Comparison of ENCODE assay signal across 11 cellular contexts in genomic region chr10:49176310-49177268, GRCh38. TPM values are rescaled to one million over a fixed set of nuclear protein-coding genes. Genes with fewer than 3 reads are reported as not detected.
DNase-seq lines count a peak whose midpoint lies in the region; ATAC-seq and TF ChIP-seq lines count a peak whose summit lies in the region.
"Had no signal": no experiment of that assay in that cellular context is flagged by ENCODE, and none has a peak within 500 bp of the region (broad histone marks: within the 10 kb centered on the region; RNA-seq: fewer than 3 reads in every experiment).

No MANE protein-coding gene starts in this region.

- TF ChIP-seq CTCF in GM06990 (IDR thresholded peaks at IDR 0.05; ENCODE audit: insufficient read depth, low read length, poor library complexity, severe bottlenecking) (peak; percentile 33), lung (IDR thresholded peaks at IDR 0.05; ENCODE audit: control extremely low read depth, extremely low read depth) (no peak)

- H3K4me3 ChIP-seq in GM06990 (replicated peaks; ENCODE audit: low read depth, low read length) (no peak overlapping the region), adipocyte (ENCODE audit: low read length) (peak overlapping the region; percentile 8), lung (no peak overlapping the region)

- WGBS in lung, 2 donors: 88 to 92% methylated on average over 19 of the region's 19 CpGs

- ATAC-seq in HG02588 (IDR thresholded peaks at IDR 0.05; ENCODE audit: unreplicated experiment) (peak; percentile 2), lung (ENCODE audit: insufficient read depth, low FRiP score) (no peak), GM19324 (IDR thresholded peaks at IDR 0.05; ENCODE audit: low FRiP score, unreplicated experiment) (no peak), GM18517 (IDR thresholded peaks at IDR 0.05; ENCODE audit: unreplicated experiment) (no peak)

- DNase-seq in GM06990 (ENCODE audit: extremely low read depth, insufficient read length): no peak
- DNase-seq in adipocyte (ENCODE audit: low read depth): no peak
- DNase-seq in lung (ENCODE audit: low spot score): peak; percentile 24
- DNase-seq in cerebellar nuclear complex (lab: John Stamatoyannopoulos, UW): no peak
- no peak for DNase-seq in iPS-NIHi11 (ENCODE audit: low spot score)
- DNase-seq: mesendoderm, NCI-H774 had no signal

- no peak overlapping the region for H3K9ac ChIP-seq in adipocyte (ENCODE audit: low read length)

- H3K36me3 ChIP-seq in GM06990 (ENCODE audit: control insufficient read depth, insufficient read depth, low read length) (no peaks in the 10 kb centered on the region), adipocyte (ENCODE audit: control insufficient read depth, insufficient read depth, low read length, severe bottlenecking) (no peaks in the 10 kb centered on the region), lung (ENCODE audit: control insufficient read depth in 2 of 2, insufficient read depth in 2 of 2, low read length in 2 of 2) (no peaks in the 10 kb centered on the region)

- H3K27ac ChIP-seq in lung (ENCODE audit: low read depth in 1 of 2, low read length in 1 of 2): peak overlapping the region in 1 of 2 donors; percentile 58

- H3K27me3 ChIP-seq in GM06990 (replicated peaks; ENCODE audit: control insufficient read depth, insufficient read depth, low read length) (no peaks in the 10 kb centered on the region), adipocyte (replicated peaks; ENCODE audit: control insufficient read depth, insufficient read depth, low read length) (no peaks in the 10 kb centered on the region), lung (ENCODE audit: control insufficient read depth, insufficient read depth) (no peaks in the 10 kb centered on the region)

- no peaks in the 10 kb centered on the region for H3K9me3 ChIP-seq in adipocyte (ENCODE audit: control insufficient read depth, low read length)
- H3K9me3 ChIP-seq in lung (ENCODE audit: control insufficient read depth in 2 of 2, insufficient read depth in 1 of 2, low read length in 1 of 2): no peaks in the 10 kb centered on the region

- peaks cover 13% of the 10 kb centered on the region for H3K4me1 ChIP-seq in adipocyte (ENCODE audit: control insufficient read depth, insufficient read depth, low read length)
- peaks cover 0 to 14% of the 10 kb centered on the region in 2 donors for H3K4me1 ChIP-seq in lung (ENCODE audit: control insufficient read depth in 2 of 2, insufficient read depth in 2 of 2, low read length in 2 of 2)

RNA-seq across cellular contexts. Expression of gene TMEM273, which starts 11.6 kb away (rescaled TPM):
- total RNA-seq in lung: 10 to 100 TPM; 12.0 to 22.7 TPM
- 10 to 100 TPM; 12.4 to 41.8 TPM for polyA plus RNA-seq in lung
- total RNA-seq: Daoy had no signal

RNA-seq across cellular contexts. Expression of gene FAM170B, which starts 42.8 kb away (rescaled TPM):
- total RNA-seq in lung: under 1 TPM in 1 of 2 donors, not detected in 1; 0.34 TPM
- under 1 TPM in 1 of 2 donors, not detected in 1; 0.13 TPM for polyA plus RNA-seq in lung
- total RNA-seq: Daoy had no signal
